ENCODE assay signal across 10 cellular contexts in genomic region chr4:145736241-145736831, GRCh38. TPM values are rescaled to one million over a fixed set of nuclear protein-coding genes. Genes with fewer than 3 reads are reported as not detected.
DNase-seq lines count a peak whose midpoint lies in the region; ATAC-seq lines count a peak whose summit lies in the region.
"Had no signal": no experiment of that assay in that cellular context is flagged by ENCODE, and none has a peak within 500 bp of the region (broad histone marks: within the 10 kb centered on the region; RNA-seq: fewer than 3 reads in every experiment).

No MANE protein-coding gene starts in this region.

- H3K27ac ChIP-seq in ACC112 (ENCODE audit: low read depth, low read length) (peak overlapping the region; percentile 96), epithelial cell of prostate (peak overlapping the region; percentile 95)

- peaks cover 34% of the 10 kb centered on the region for H3K4me1 ChIP-seq in ACC112 (ENCODE audit: control insufficient read depth, insufficient read depth, low read length, unreplicated experiment)

- H2AFZ ChIP-seq in ACC112 (ENCODE audit: low read length, unreplicated experiment): peak overlapping the region; percentile 82

- no peaks in the 10 kb centered on the region for H3K36me3 ChIP-seq in ACC112 (ENCODE audit: insufficient read depth, low read length)

- no peaks in the 10 kb centered on the region for H3K27me3 ChIP-seq in ACC112 (ENCODE audit: insufficient read depth, low read length)

- H3K79me2 ChIP-seq in ACC112 (ENCODE audit: control insufficient read depth, insufficient read depth, low read length, unreplicated experiment): no peaks in the 10 kb centered on the region

- peak; percentile 58 for DNase-seq in NCI-H2196 (lab: John Stamatoyannopoulos, UW; ENCODE audit: unreplicated experiment)
- no peak for DNase-seq in epithelial cell of prostate (ENCODE audit: low read depth, low spot score)
- peak; percentile 65 for DNase-seq in mucosa of gallbladder (ENCODE audit: low spot score)
- DNase-seq in NCI-H2171 treated with DMSO at 0.1 percent for 48 hours (lab: John Stamatoyannopoulos, UW): no peak
- DNase-seq in effector CD8-positive, alpha-beta T cell (lab: John Stamatoyannopoulos, UW): no peak
- no peak for DNase-seq in stimulated activated CD4-positive, alpha-beta T cell treated with anti-CD3 and anti-CD28 coated beads, Interleukin-12 subunit alpha, Interleukin-12 subunit beta, amount 100 ng/mL, for 4 hours
- DNase-seq: activated CD4-positive, alpha-beta T cell treated with anti-CD3 and anti-CD28 coated beads, Interleukin-2, amount 10 ng/mL, durations not matched to agents 7 days and 5 days; NCI-H748 treated with DMSO at 0.1 percent for 48 hours had no signal

- no peak for ATAC-seq in HG02938 (IDR thresholded peaks at IDR 0.05; ENCODE audit: unreplicated experiment)

- H3K4me3 ChIP-seq in ACC112 (ENCODE audit: low read depth, low read length): no peak overlapping the region

RNA-seq across cellular contexts. Expression of gene C4orf51, which starts 56.4 kb away (rescaled TPM):
- total RNA-seq in mucosa of gallbladder: not detected
- total RNA-seq: activated CD4-positive, alpha-beta T cell treated with anti-CD3 and anti-CD28 coated beads, Interleukin-2, amount 10 ng/mL, durations not matched to agents 7 days and 5 days had no signal

Comparison
In these comparisons a context has a peak if more than half of its experiments do, and no peak if none do; other contexts are left out.
1. DNase-seq: peak in NCI-H2196 (single experiment) and mucosa of gallbladder (single experiment); none in epithelial cell of prostate (single experiment), NCI-H2171 treated with DMSO at 0.1 percent for 48 hours (single experiment), effector CD8-positive, alpha-beta T cell (single experiment) and stimulated activated CD4-positive, alpha-beta T cell treated with anti-CD3 and anti-CD28 coated beads, Interleukin-12 subunit alpha, Interleukin-12 subunit beta, amount 100 ng/mL, for 4 hours (single experiment).